Comparison of ENCODE assay signal across 22 cellular contexts in genomic region chr10:29611796-29612381, GRCh38. TPM values are rescaled to one million over a fixed set of nuclear protein-coding genes. Genes with fewer than 3 reads are reported as not detected.
DNase-seq lines count a peak whose midpoint lies in the region; ATAC-seq, FAIRE-seq and TF ChIP-seq lines count a peak whose summit lies in the region.
"Had no signal": no experiment of that assay in that cellular context is flagged by ENCODE, and none has a peak within 500 bp of the region (broad histone marks: within the 10 kb centered on the region; RNA-seq: fewer than 3 reads in every experiment).

No MANE protein-coding gene starts in this region.

- 41 to 100% methylated on average over 1 to 4 of the region's 6 CpGs for WGBS in gastroesophageal sphincter (ENCODE audit: low coverage in 1 of 2), 2 donors
- WGBS in trophoblast cell (ENCODE audit: extremely low coverage, insufficient coverage, insufficient read length): no CpG with 5 or more reads among the region's 6 CpGs

- H3K36me3 ChIP-seq in right atrium auricular region (peaks cover 4% of the 10 kb centered on the region), gastroesophageal sphincter (peaks cover 0 to 15% of the 10 kb centered on the region in 2 donors), trophoblast cell (ENCODE audit: control insufficient read depth in 1 of 2, insufficient read depth in 2 of 2, low read length in 2 of 2) (peaks cover 2 to 5% of the 10 kb centered on the region in 2 experiments)
- H3K36me3 ChIP-seq: BE2C, right lobe of liver, upper lobe of right lung had no signal

- no peak overlapping the region for H2BK5ac ChIP-seq in trophoblast cell (ENCODE audit: low read depth, low read length, poor library complexity)

- DNase-seq in right atrium auricular region (ENCODE audit: low spot score) (no peak), Right ventricle myocardium superior (no peak), trophoblast cell (peak; percentile 40 to 75), HK-2 (ENCODE audit: unreplicated experiment) (no peak), H54 (ENCODE audit: insufficient read length, low spot score) (no peak), NCI-H1436 (lab: John Stamatoyannopoulos, UW) (no peak), iPS-NIHi11 (ENCODE audit: low spot score) (no peak)
- DNase-seq: activated CD4-positive, alpha-beta T cell treated with anti-CD3 and anti-CD28 coated beads for 36 hours; activated T-cell treated with anti-CD3 and anti-CD28 coated beads, Interleukin-2, amount 50 U/mL, for 24 hours; BE2C; DMS79 treated with DMSO at 0.1 percent for 48 hours; foreskin keratinocyte; GOT3; naive B cell; NCI-H2171; NCI-H524 treated with DMSO at 0.1 percent for 48 hours; right lobe of liver; stomach; upper lobe of right lung had no signal

- H3K4me2 ChIP-seq in trophoblast cell (ENCODE audit: low read length): no peak overlapping the region
- H3K4me2 ChIP-seq: A549 had no signal

- no peak overlapping the region for H3K18ac ChIP-seq in trophoblast cell (ENCODE audit: low read length)

- H3K9me3 ChIP-seq in right atrium auricular region (no peaks in the 10 kb centered on the region), gastroesophageal sphincter (no peaks in the 10 kb centered on the region), trophoblast cell (ENCODE audit: insufficient read depth, low read depth, low read length) (peaks cover 8% of the 10 kb centered on the region)
- H3K9me3 ChIP-seq: A549, BE2C, right lobe of liver, upper lobe of right lung had no signal

- no peak overlapping the region for H3K14ac ChIP-seq in trophoblast cell (ENCODE audit: low read length)

- no peak overlapping the region for H4K8ac ChIP-seq in trophoblast cell (ENCODE audit: low read depth, low read length)

- no peaks in the 10 kb centered on the region for H3K79me1 ChIP-seq in trophoblast cell (ENCODE audit: low read length)

- H3K27me3 ChIP-seq in right atrium auricular region (no peaks in the 10 kb centered on the region), gastroesophageal sphincter (no peaks in the 10 kb centered on the region), trophoblast cell (ENCODE audit: insufficient read depth, low read length) (no peaks in the 10 kb centered on the region)
- H3K27me3 ChIP-seq: BE2C, foreskin keratinocyte, right lobe of liver, stomach, upper lobe of right lung had no signal

- TF ChIP-seq CTCF in right atrium auricular region (IDR thresholded peaks at IDR 0.05) (no peak), gastroesophageal sphincter (IDR thresholded peaks at IDR 0.05) (no peak)

- no peak for TF ChIP-seq EP300 in gastroesophageal sphincter (IDR thresholded peaks at IDR 0.05)

- TF ChIP-seq POLR2A in gastroesophageal sphincter (IDR thresholded peaks at IDR 0.05): no peak
- TF ChIP-seq POLR2A in H54 (IDR thresholded peaks at IDR 0.05; ENCODE audit: low read depth, low read length): no peak

- intact Hi-C loops in Right ventricle myocardium superior (cut with DNase I): no loop called here

- H2BK120ac ChIP-seq in trophoblast cell (ENCODE audit: insufficient read depth, low read length, poor library complexity): no peak overlapping the region

- ATAC-seq in Right ventricle myocardium superior (ENCODE audit: poor library complexity): no peak
- no peak for ATAC-seq in gastroesophageal sphincter
- ATAC-seq: A549; activated CD4-positive, alpha-beta T cell treated with anti-CD3 and anti-CD28 coated beads for 36 hours; foreskin keratinocyte; right lobe of liver; upper lobe of right lung had no signal

- H4K12ac ChIP-seq in trophoblast cell (ENCODE audit: low read depth, low read length): no peak overlapping the region

- H3K23ac ChIP-seq in trophoblast cell (ENCODE audit: low read length): no peak overlapping the region

- no peak overlapping the region for H3K4me3 ChIP-seq in right atrium auricular region
- no peak overlapping the region for H3K4me3 ChIP-seq in gastroesophageal sphincter
- H3K4me3 ChIP-seq in trophoblast cell (ENCODE audit: low read depth, low read length): no peak overlapping the region
- H3K4me3 ChIP-seq: A549, right lobe of liver, stomach, upper lobe of right lung had no signal

- H3K4ac ChIP-seq in trophoblast cell (ENCODE audit: low read depth, low read length): no peak overlapping the region

- no peak overlapping the region for H4K91ac ChIP-seq in trophoblast cell (ENCODE audit: low read depth, low read length)

- no peak overlapping the region for H2BK12ac ChIP-seq in trophoblast cell (ENCODE audit: low read length)

- H2AFZ ChIP-seq in trophoblast cell (ENCODE audit: insufficient read depth, low read length, poor library complexity): no peak overlapping the region

- FAIRE-seq in H54 (lab: Jason Lieb, UNC): no peak
- FAIRE-seq: A549, HTR-8/SVneo had no signal

- H3K79me2 ChIP-seq in trophoblast cell (ENCODE audit: control insufficient read depth, insufficient read depth, low read length, poor library complexity): no peaks in the 10 kb centered on the region

- no peak overlapping the region for H3K9ac ChIP-seq in trophoblast cell (ENCODE audit: low read length)

- H3K4me1 ChIP-seq in right atrium auricular region (peaks cover 0 to 62% of the 10 kb centered on the region in 2 donors), gastroesophageal sphincter (peaks cover 5 to 87% (median 36%) of the 10 kb centered on the region in 3 donors), trophoblast cell (ENCODE audit: control insufficient read depth in 1 of 2, insufficient read depth in 2 of 2, low read length in 2 of 2) (peaks cover 0 to 2% of the 10 kb centered on the region in 2 experiments)
- H3K4me1 ChIP-seq: A549, BE2C, foreskin keratinocyte, right lobe of liver, upper lobe of right lung had no signal

- H2AK5ac ChIP-seq in trophoblast cell (ENCODE audit: low read length): no peak overlapping the region

- peak overlapping the region; percentile 46 to 76 for H3K27ac ChIP-seq in right atrium auricular region
- peak overlapping the region in 3 of 4 donors; percentile 13 to 64 (median 58) for H3K27ac ChIP-seq in gastroesophageal sphincter
- no peak overlapping the region for H3K27ac ChIP-seq in trophoblast cell (ENCODE audit: low read depth, low read length)
- H3K27ac ChIP-seq: A549, foreskin keratinocyte, right lobe of liver, upper lobe of right lung had no signal

RNA-seq across cellular contexts. Expression of gene SVIL, which starts 22.9 kb away (rescaled TPM):
- 100 to 1,000 TPM; 260 to 340 TPM for total RNA-seq in right atrium auricular region
- total RNA-seq in Right ventricle myocardium superior: 298 TPM
- total RNA-seq in gastroesophageal sphincter: 1,000 to 10,000 TPM in 2 of 4 donors, 100 to 1,000 TPM in 2; 585 to 1,262 (median 942) TPM
- polyA plus RNA-seq in trophoblast cell (2013): 25.1 and 25.3 TPM in 2 replicates

Comparison
In these comparisons a context has a peak if more than half of its experiments do, and no peak if none do; other contexts are left out.
1. DNase-seq: peak in trophoblast cell (2 of 2); none in right atrium auricular region (single experiment), Right ventricle myocardium superior (single experiment), HK-2 (single experiment), H54 (single experiment), NCI-H1436 (single experiment) and iPS-NIHi11 (single experiment).